In the genomic region with DNA sequence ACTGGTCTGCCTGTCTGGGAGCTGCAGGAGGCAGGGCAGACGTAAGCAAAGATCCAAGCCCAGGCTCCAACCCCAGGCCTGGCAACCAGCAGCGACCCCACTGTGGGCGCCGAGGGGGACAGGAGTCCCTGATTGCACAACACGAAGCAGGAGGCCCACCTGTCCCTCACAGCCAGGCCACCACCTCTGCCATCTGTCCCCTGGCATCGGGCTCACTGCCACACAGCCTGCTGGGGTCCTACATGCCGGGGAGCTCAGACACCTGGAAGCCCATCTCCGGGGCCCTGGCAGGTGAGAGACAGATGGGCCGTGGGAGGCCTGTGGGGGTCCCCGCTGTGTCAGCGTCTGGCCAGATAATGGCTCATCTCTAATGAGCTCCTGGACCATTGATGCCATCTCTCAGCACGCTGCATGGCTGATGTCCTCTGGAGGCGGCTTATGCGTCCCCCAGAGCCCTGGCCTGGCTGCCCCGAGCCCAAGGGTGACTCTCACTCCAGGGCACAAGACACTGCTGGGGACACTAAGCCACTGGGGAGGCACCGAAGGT, we compare ENCODE assay signal across 1 cellular context.
A peak's percentile ranks its signal among the peaks of the same experiment; 100 is the strongest.
TF ChIP-seq lines count a peak whose summit lies in the region.

No MANE protein-coding gene starts in this region.

TF ChIP-seq in HepG2, 621 proteins besides CTCF, POLR2A, EP300 and RAD21:
- TF ChIP-seq MIXL1 (CRISPR knock-in tag; IDR thresholded peaks at IDR 0.05) (no peak), CEBPB (IDR thresholded peaks at IDR 0.05; ENCODE audit: borderline replicate concordance, low read depth, low read length) (0 out of 2 replicates have a peak, but pooled peaks have one; percentile 18), NFYC (CRISPR knock-in tag; IDR thresholded peaks at IDR 0.05) (no peak)
